Comparison of ENCODE assay signal across 23 cellular contexts in genomic region chr7:136064098-136064497, GRCh38.
DNase-seq lines count a peak whose midpoint lies in the region; ATAC-seq and TF ChIP-seq lines count a peak whose summit lies in the region.
"Had no signal": no experiment of that assay in that cellular context is flagged by ENCODE, and none has a peak within 500 bp of the region (broad histone marks: within the 10 kb centered on the region; RNA-seq: fewer than 3 reads in every experiment).

No MANE protein-coding gene starts in this region.

- peak overlapping the region; percentile 14 for H3K27ac ChIP-seq in hepatocyte
- H3K27ac ChIP-seq: brain microvascular endothelial cell, tibial artery had no signal

- peak overlapping the region in 1 of 2 donors; percentile 69 for H3K27ac Mint-ChIP-seq in activated naive CD4-positive, alpha-beta T cell treated with anti-CD3 and anti-CD28 coated beads, Interleukin-2, amount 50 U/mL, for 72 hours
- H3K27ac Mint-ChIP-seq in stimulated activated naive CD8-positive, alpha-beta T cell treated with anti-CD3 and anti-CD28 coated beads, Interleukin-15, Interleukin-2, amounts not matched to agents 100 ng/mL and 50 ng/mL, for 24 hours, result peak overlapping the region; percentile 12
- H3K27ac Mint-ChIP-seq: HFFc6, natural killer cell had no signal

- H4K20me1 ChIP-seq in hepatocyte (ENCODE audit: insufficient read depth, poor library complexity, severe bottlenecking), result no peaks in the 10 kb centered on the region

- no peak overlapping the region for H3K4me3 Mint-ChIP-seq in stimulated activated naive CD8-positive, alpha-beta T cell treated with anti-CD3 and anti-CD28 coated beads, Interleukin-15, Interleukin-2, amounts not matched to agents 100 ng/mL and 50 ng/mL, for 24 hours
- H3K4me3 Mint-ChIP-seq: CD8-positive, alpha-beta memory T cell; HFFc6; natural killer cell had no signal

- ATAC-seq in activated naive CD4-positive, alpha-beta T cell treated with anti-CD3 and anti-CD28 coated beads, Interleukin-2, amount 50 U/mL, for 72 hours, result peak; percentile 87 to 93
- ATAC-seq: HepG2, natural killer cell had no signal

- H3K36me3 ChIP-seq in hepatocyte (replicated peaks; ENCODE audit: insufficient read depth, low read depth), result no peaks in the 10 kb centered on the region
- H3K36me3 ChIP-seq: brain microvascular endothelial cell, tibial artery had no signal

- no peak for TF ChIP-seq CTCF in hepatocyte (IDR thresholded peaks at IDR 0.05; ENCODE audit: poor library complexity)

- no peaks in the 10 kb centered on the region for H3K9me2 ChIP-seq in hepatocyte (replicated peaks; ENCODE audit: insufficient read depth)

- no peak overlapping the region for H3K4me3 ChIP-seq in hepatocyte
- H3K4me3 ChIP-seq: tibial artery had no signal

- H2AFZ ChIP-seq in hepatocyte, result no peak overlapping the region

- no peaks in the 10 kb centered on the region for H3K27me3 ChIP-seq in hepatocyte
- H3K27me3 ChIP-seq: brain microvascular endothelial cell, tibial artery had no signal

- H3K36me3 Mint-ChIP-seq in activated naive CD4-positive, alpha-beta T cell treated with anti-CD3 and anti-CD28 coated beads, Interleukin-2, amount 50 U/mL, for 72 hours, result peaks cover 0 to 13% of the 10 kb centered on the region in 2 donors
- no peaks in the 10 kb centered on the region for H3K36me3 Mint-ChIP-seq in stimulated activated naive CD8-positive, alpha-beta T cell treated with anti-CD3 and anti-CD28 coated beads, Interleukin-15, Interleukin-2, amounts not matched to agents 100 ng/mL and 50 ng/mL, for 24 hours (ENCODE audit: low read depth)

- no peak overlapping the region for H3K4me2 ChIP-seq in hepatocyte

- peaks cover 0 to 4% of the 10 kb centered on the region in 2 donors for H3K9me3 Mint-ChIP-seq in activated naive CD4-positive, alpha-beta T cell treated with anti-CD3 and anti-CD28 coated beads, Interleukin-2, amount 50 U/mL, for 72 hours
- H3K9me3 Mint-ChIP-seq in stimulated activated naive CD8-positive, alpha-beta T cell treated with anti-CD3 and anti-CD28 coated beads, Interleukin-15, Interleukin-2, amounts not matched to agents 100 ng/mL and 50 ng/mL, for 24 hours, result no peaks in the 10 kb centered on the region
- H3K9me3 Mint-ChIP-seq: CD8-positive, alpha-beta memory T cell; HFFc6; natural killer cell had no signal

- 40% methylated on average over 4 of the region's 4 CpGs for WGBS in hepatocyte (ENCODE audit: low lambda C conversion rate, missing lambda C conversion rate)

- H3K4me1 Mint-ChIP-seq in stimulated activated naive CD8-positive, alpha-beta T cell treated with anti-CD3 and anti-CD28 coated beads, Interleukin-15, Interleukin-2, amounts not matched to agents 100 ng/mL and 50 ng/mL, for 24 hours (ENCODE audit: low read depth), result peaks cover 16% of the 10 kb centered on the region
- H3K4me1 Mint-ChIP-seq: CD8-positive, alpha-beta memory T cell; natural killer cell had no signal

- DNase-seq in NCI-H748 (lab: John Stamatoyannopoulos, UW; ENCODE audit: unreplicated experiment), result peak; percentile 36
- DNase-seq in NCI-H748 treated with DMSO at 0.1 percent for 48 hours (lab: John Stamatoyannopoulos, UW), result no peak
- no peak for DNase-seq in activated naive CD4-positive, alpha-beta T cell treated with anti-CD3 and anti-CD28 coated beads, Interleukin-2, amount 50 U/mL, for 72 hours (ENCODE audit: low spot score in 2 of 2)
- no peak for DNase-seq in activated naive CD4-positive, alpha-beta T cell (lab: John Stamatoyannopoulos, UW)
- no peak for DNase-seq in hepatocyte (ENCODE audit: low spot score)
- no peak for DNase-seq in NCI-H2227 (lab: John Stamatoyannopoulos, UW; ENCODE audit: unreplicated experiment)
- no peak for DNase-seq in cerebellar nuclear complex (lab: John Stamatoyannopoulos, UW)
- DNase-seq: activated CD4-positive, CD25-positive, alpha-beta regulatory T cell treated with anti-CD3 and anti-CD28 coated beads, Interleukin-2, amount 50 U/mL, for 72 hours; activated gamma-delta T cell treated with Interleukin-2 at 50 U/mL for 16 hours; AML-193; amniotic stem cell; brain microvascular endothelial cell; CD8-positive, alpha-beta memory T cell; GOT3; HFFc6; Kasumi-1; midbrain; natural killer cell; NCI-H1694; NCI-H510A; tibial artery had no signal

- H3K4me1 ChIP-seq in hepatocyte (ENCODE audit: insufficient read depth), result peaks cover 5% of the 10 kb centered on the region
- H3K4me1 ChIP-seq: tibial artery had no signal

- no peaks in the 10 kb centered on the region for H3K9me3 ChIP-seq in hepatocyte (ENCODE audit: low read depth)
- H3K9me3 ChIP-seq: tibial artery had no signal

- peaks cover 8% of the 10 kb centered on the region for H3K27me3 Mint-ChIP-seq in stimulated activated naive CD8-positive, alpha-beta T cell treated with anti-CD3 and anti-CD28 coated beads, Interleukin-15, Interleukin-2, amounts not matched to agents 100 ng/mL and 50 ng/mL, for 24 hours
- H3K27me3 Mint-ChIP-seq: CD8-positive, alpha-beta memory T cell had no signal

- no peaks in the 10 kb centered on the region for H3K79me2 ChIP-seq in hepatocyte
